Comparison of ENCODE assay signal across 14 cellular contexts in the genomic region with DNA sequence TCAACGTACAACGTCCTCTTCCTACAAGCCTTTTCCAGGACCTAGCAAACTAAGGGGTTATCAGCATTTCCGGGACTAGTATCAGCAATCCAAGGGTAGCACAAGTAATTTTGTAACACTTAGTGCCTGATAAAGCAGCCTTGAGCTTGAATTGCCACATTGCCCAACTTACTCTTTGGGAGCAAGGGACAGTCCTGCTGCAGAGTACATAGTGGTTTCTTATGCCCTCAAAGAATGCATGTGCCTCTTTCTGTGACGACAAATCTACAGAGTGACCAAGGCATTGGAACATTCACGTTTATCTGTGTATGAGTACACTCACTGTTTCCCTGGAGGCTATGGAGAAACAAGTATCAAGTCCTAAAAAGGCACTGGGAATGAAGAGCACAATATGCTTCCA. TPM values are rescaled to one million over a fixed set of nuclear protein-coding genes. Genes with fewer than 3 reads are reported as not detected.
"Had no signal": no experiment of that assay in that cellular context is flagged by ENCODE, and none has a peak within 500 bp of the region (broad histone marks: within the 10 kb centered on the region; RNA-seq: fewer than 3 reads in every experiment).

No MANE protein-coding gene starts in this region.

- H3K36me3 Mint-ChIP-seq: WTC11 had no signal

- DNase-seq: activated CD4-positive, alpha-beta T cell treated with anti-CD3 and anti-CD28 coated beads for 4 hours; activated CD8-positive, alpha-beta T cell treated with anti-CD3 and anti-CD28 coated beads for 36 hours; activated effector memory CD4-positive, alpha-beta T cell treated with Interleukin-2 at 50 U/mL for 16 hours; activated naive CD4-positive, alpha-beta T cell treated with anti-CD3 and anti-CD28 coated beads, Interleukin-2, amount 50 U/mL, for 16 hours; activated T-cell treated with anti-CD3 and anti-CD28 coated beads, Interleukin-2, amount 50 U/mL, for 4 hours; kidney glomerular epithelial cell; stimulated activated CD4-positive, alpha-beta T cell treated with anti-CD3 and anti-CD28 coated beads, Interleukin-2, amount 100 ng/mL, for 48 hours; stimulated activated naive B cell treated with anti-CD40 and anti-IgM and Interleukin-4, amounts not matched to agents 10 μg/mL and 1 μg/mL and 100 μg/mL, for 72 hours; T-helper 2 cell; tibial artery had no signal

- H3K4me3 ChIP-seq: tibial artery had no signal

- FAIRE-seq: colon, endometrium had no signal

- H3K4me3 Mint-ChIP-seq: activated CD8-positive, alpha-beta T cell treated with anti-CD3 and anti-CD28 coated beads for 36 hours; activated T-cell treated with anti-CD3 and anti-CD28 coated beads, Interleukin-2, amount 50 U/mL, for 4 hours; mesothelial cell of epicardium; stimulated activated naive B cell treated with anti-CD40 and anti-IgM and Interleukin-4, amounts not matched to agents 10 μg/mL and 1 μg/mL and 100 μg/mL, for 72 hours; WTC11 had no signal

- H3K9me3 Mint-ChIP-seq: WTC11 had no signal

- H3K27me3 ChIP-seq: tibial artery had no signal

- H3K27ac Mint-ChIP-seq: activated CD8-positive, alpha-beta T cell treated with anti-CD3 and anti-CD28 coated beads for 36 hours; stimulated activated naive B cell treated with anti-CD40 and anti-IgM and Interleukin-4, amounts not matched to agents 10 μg/mL and 1 μg/mL and 100 μg/mL, for 72 hours; WTC11 had no signal

- ATAC-seq: activated CD8-positive, alpha-beta T cell treated with anti-CD3 and anti-CD28 coated beads for 36 hours; activated T-cell treated with anti-CD3 and anti-CD28 coated beads, Interleukin-2, amount 50 U/mL, for 4 hours; stimulated activated naive B cell treated with anti-CD40 and anti-IgM and Interleukin-4, amounts not matched to agents 10 μg/mL and 1 μg/mL and 100 μg/mL, for 72 hours; WTC11 had no signal

- H3K4me1 ChIP-seq: tibial artery had no signal

- H3K9me3 ChIP-seq: tibial artery had no signal

RNA-seq across cellular contexts. Expression of a gene that starts 3.2 kb away (rescaled TPM):
- total RNA-seq: activated CD8-positive, alpha-beta T cell treated with anti-CD3 and anti-CD28 coated beads for 36 hours had no signal
